In genomic region chr11:126265801-126266200, GRCh38 we compare ENCODE assay signal across 12 cellular contexts. TPM values are rescaled to one million over a fixed set of nuclear protein-coding genes. Genes with fewer than 3 reads are reported as not detected.
DNase-seq lines count a peak whose midpoint lies in the region; ATAC-seq, FAIRE-seq and TF ChIP-seq lines count a peak whose summit lies in the region.
"Had no signal": no experiment of that assay in that cellular context is flagged by ENCODE, and none has a peak within 500 bp of the region (broad histone marks: within the 10 kb centered on the region; RNA-seq: fewer than 3 reads in every experiment).

No MANE protein-coding gene starts in this region.

- H3K4ac ChIP-seq in mesenchymal stem cell (ENCODE audit: low read depth in 1 of 2, low read length in 2 of 2): no peak overlapping the region

- H2BK5ac ChIP-seq in mesenchymal stem cell (ENCODE audit: low read depth, low read length, poor library complexity, severe bottlenecking): no peak overlapping the region

- no peak overlapping the region for H3K23ac ChIP-seq in mesenchymal stem cell (ENCODE audit: low read length in 2 of 2)

- H2BK120ac ChIP-seq in mesenchymal stem cell (ENCODE audit: low read depth, low read length): no peak overlapping the region

- ATAC-seq in DND-41 (ENCODE audit: insufficient read depth, low read depth): no peak
- no peak for ATAC-seq in HG03342 (IDR thresholded peaks at IDR 0.05; ENCODE audit: unreplicated experiment)

- no peak for FAIRE-seq in H54 (lab: Jason Lieb, UNC)

- H3K4me1 ChIP-seq in DND-41 (ENCODE audit: insufficient read depth, low read length) (peaks cover 34% of the 10 kb centered on the region), mesenchymal stem cell (ENCODE audit: control insufficient read depth, insufficient read depth, low read depth, low read length) (peaks cover 9% of the 10 kb centered on the region)

- H4K91ac ChIP-seq in mesenchymal stem cell (ENCODE audit: low read length): no peak overlapping the region

- H2AFZ ChIP-seq in DND-41 (ENCODE audit: low read depth, low read length) (no peak overlapping the region), mesenchymal stem cell (ENCODE audit: low read depth, low read length) (no peak overlapping the region)

- no peak for TF ChIP-seq POLR2A in H54 (IDR thresholded peaks at IDR 0.05; ENCODE audit: low read depth, low read length)

- H3K4me2 ChIP-seq in DND-41 (ENCODE audit: insufficient read depth, low read length) (no peak overlapping the region), mesenchymal stem cell (ENCODE audit: low read length, poor library complexity, severe bottlenecking) (no peak overlapping the region)

- no peak overlapping the region for H3K18ac ChIP-seq in mesenchymal stem cell (ENCODE audit: low read depth in 1 of 2, low read length in 2 of 2)

- H3K4me3 ChIP-seq in DND-41 (ENCODE audit: low read depth in 1 of 2, low read length in 2 of 2) (no peak overlapping the region), mesenchymal stem cell (ENCODE audit: insufficient read depth in 1 of 2, low read depth in 1 of 2, low read length in 2 of 2) (no peak overlapping the region)
- H3K4me3 ChIP-seq: spleen had no signal

- no peak for DNase-seq in DND-41
- peak; percentile 27 for DNase-seq in SK-MEL-5 (ENCODE audit: low read depth, low spot score)
- DNase-seq in mesenchymal stem cell: no peak
- DNase-seq in H54 (ENCODE audit: insufficient read length, low spot score): no peak
- DNase-seq in GM03348 (ENCODE audit: low spot score): no peak
- DNase-seq: activated CD4-positive, alpha-beta T cell treated with anti-CD3 and anti-CD28 coated beads, Interleukin-2, amount 10 ng/mL, durations not matched to agents 7 days and 5 days; GDM1; mammary epithelial cell; NCI-H2171; spleen had no signal

- H3K36me3 ChIP-seq in DND-41 (ENCODE audit: insufficient read depth, low read length) (peaks cover 64% of the 10 kb centered on the region), mesenchymal stem cell (ENCODE audit: control insufficient read depth in 1 of 2, insufficient read depth in 2 of 2, low read depth in 1 of 2, low read length in 2 of 2) (peaks cover 42 to 68% of the 10 kb centered on the region in 2 experiments)

- peaks cover 4% of the 10 kb centered on the region; the same call in 1 of the 2 replicates for H4K20me1 ChIP-seq in DND-41 (ENCODE audit: insufficient read depth, low read length)

- peak overlapping the region; percentile 36 for H4K8ac ChIP-seq in mesenchymal stem cell (ENCODE audit: low read length)

- H3K27me3 ChIP-seq in DND-41 (ENCODE audit: insufficient read depth, low read length, poor library complexity): no peaks in the 10 kb centered on the region
- H3K27me3 ChIP-seq in mesenchymal stem cell (ENCODE audit: control insufficient read depth in 1 of 2, insufficient read depth in 1 of 2, low read length in 2 of 2): no peaks in the 10 kb centered on the region
- H3K27me3 ChIP-seq: spleen had no signal

- no peak overlapping the region for H2BK15ac ChIP-seq in mesenchymal stem cell (ENCODE audit: low read depth, poor library complexity, severe bottlenecking)

- TF ChIP-seq CTCF in DND-41 (IDR thresholded peaks at IDR 0.05; ENCODE audit: borderline replicate concordance, extremely low read depth, low read length, poor library complexity, severe bottlenecking): peak; percentile 41

- no peak overlapping the region for H2BK12ac ChIP-seq in mesenchymal stem cell (ENCODE audit: low read length in 2 of 2)

- H3K27ac ChIP-seq in DND-41 (ENCODE audit: low read length) (no peak overlapping the region), mesenchymal stem cell (ENCODE audit: low read length, poor library complexity, severe bottlenecking) (no peak overlapping the region)
- H3K27ac ChIP-seq: HL-60, spleen had no signal

- in situ Hi-C loops in SK-MEL-5 (cut with HindIII; ENCODE audit: low pct_unique_long_range_greater_than_20kb, low sequenced_read_pairs): no loop called here

- WGBS in mesenchymal stem cell: 94% methylated on average over 8 of the region's 8 CpGs

- no peak overlapping the region for H2AK5ac ChIP-seq in mesenchymal stem cell (ENCODE audit: low read length, severe bottlenecking)

- H3K9me3 ChIP-seq in DND-41 (ENCODE audit: insufficient read depth, low read length, severe bottlenecking) (no peaks in the 10 kb centered on the region), mesenchymal stem cell (ENCODE audit: control insufficient read depth, low read length) (no peaks in the 10 kb centered on the region)
- H3K9me3 ChIP-seq: spleen had no signal

- peaks cover 39% of the 10 kb centered on the region for H3K79me1 ChIP-seq in mesenchymal stem cell (replicated peaks; ENCODE audit: low read length, poor library complexity, severe bottlenecking)

- H3K14ac ChIP-seq in mesenchymal stem cell (ENCODE audit: low read length in 2 of 2): no peak overlapping the region

- peaks cover 48% of the 10 kb centered on the region for H3K79me2 ChIP-seq in DND-41 (ENCODE audit: insufficient read depth, low read length)

- H3K9ac ChIP-seq in DND-41 (ENCODE audit: low read depth, low read length) (no peak overlapping the region), mesenchymal stem cell (ENCODE audit: low read length) (no peak overlapping the region)

RNA-seq across cellular contexts. Expression of gene SRPRA, which starts 2.9 kb away (rescaled TPM):
- 124 and 129 TPM in 2 replicates for total RNA-seq in SK-MEL-5 (2014; rRNA removed; shearing (Covaris generic))
- polyA plus RNA-seq in SK-MEL-5 (2015; cell fraction: cytosol; rRNA removed): 120 and 160 TPM in 2 replicates
- polyA plus RNA-seq in SK-MEL-5 (2015; cell fraction: nucleus; rRNA removed): 129 and 159 TPM in 2 replicates
- 68.9 TPM for polyA plus RNA-seq in mesenchymal stem cell (2013, experiment 1 of 2)
- 68.3 TPM for polyA plus RNA-seq in mesenchymal stem cell (2013, experiment 2 of 2)

RNA-seq across cellular contexts. Expression of gene FOXRED1, which starts 3.2 kb away (rescaled TPM):
- 21.2 and 27.2 TPM in 2 replicates for total RNA-seq in SK-MEL-5 (2014; rRNA removed; shearing (Covaris generic))
- polyA plus RNA-seq in SK-MEL-5 (2015; cell fraction: cytosol; rRNA removed): 25.0 and 29.8 TPM in 2 replicates
- 42.5 and 43.9 TPM in 2 replicates for polyA plus RNA-seq in SK-MEL-5 (2015; cell fraction: nucleus; rRNA removed)
- 8.0 TPM for polyA plus RNA-seq in mesenchymal stem cell (2013, experiment 1 of 2)
- polyA plus RNA-seq in mesenchymal stem cell (2013, experiment 2 of 2): 7.7 TPM

RNA-seq across cellular contexts. Expression of gene TIRAP, which starts 17.1 kb away (rescaled TPM):
- 5.9 and 7.0 TPM in 2 replicates for total RNA-seq in SK-MEL-5 (2014; rRNA removed; shearing (Covaris generic))
- 12.9 and 21.6 TPM in 2 replicates for polyA plus RNA-seq in SK-MEL-5 (2015; cell fraction: cytosol; rRNA removed)
- 7.1 and 16.9 TPM in 2 replicates for polyA plus RNA-seq in SK-MEL-5 (2015; cell fraction: nucleus; rRNA removed)
- polyA plus RNA-seq in mesenchymal stem cell (2013, experiment 1 of 2): 8.4 TPM
- 7.2 TPM for polyA plus RNA-seq in mesenchymal stem cell (2013, experiment 2 of 2)

RNA-seq across cellular contexts. Expression of gene DCPS, which starts 38.1 kb away (rescaled TPM):
- total RNA-seq in SK-MEL-5 (2014; rRNA removed; shearing (Covaris generic)): 9.5 and 12.2 TPM in 2 replicates
- polyA plus RNA-seq in SK-MEL-5 (2015; cell fraction: cytosol; rRNA removed): 41.2 and 46.1 TPM in 2 replicates
- polyA plus RNA-seq in SK-MEL-5 (2015; cell fraction: nucleus; rRNA removed): 13.2 and 13.8 TPM in 2 replicates
- polyA plus RNA-seq in mesenchymal stem cell (2013, experiment 1 of 2): 13.0 TPM
- 12.5 TPM for polyA plus RNA-seq in mesenchymal stem cell (2013, experiment 2 of 2)

RNA-seq across cellular contexts. Expression of gene FAM118B, which starts 54.2 kb away (rescaled TPM):
- 22.8 and 29.9 TPM in 2 replicates for total RNA-seq in SK-MEL-5 (2014; rRNA removed; shearing (Covaris generic))
- polyA plus RNA-seq in SK-MEL-5 (2015; cell fraction: cytosol; rRNA removed): 17.2 and 19.7 TPM in 2 replicates
- 8.8 and 11.5 TPM in 2 replicates for polyA plus RNA-seq in SK-MEL-5 (2015; cell fraction: nucleus; rRNA removed)
- polyA plus RNA-seq in mesenchymal stem cell (2013, experiment 1 of 2): 19.9 TPM
- 20.4 TPM for polyA plus RNA-seq in mesenchymal stem cell (2013, experiment 2 of 2)
